In the genomic region with DNA sequence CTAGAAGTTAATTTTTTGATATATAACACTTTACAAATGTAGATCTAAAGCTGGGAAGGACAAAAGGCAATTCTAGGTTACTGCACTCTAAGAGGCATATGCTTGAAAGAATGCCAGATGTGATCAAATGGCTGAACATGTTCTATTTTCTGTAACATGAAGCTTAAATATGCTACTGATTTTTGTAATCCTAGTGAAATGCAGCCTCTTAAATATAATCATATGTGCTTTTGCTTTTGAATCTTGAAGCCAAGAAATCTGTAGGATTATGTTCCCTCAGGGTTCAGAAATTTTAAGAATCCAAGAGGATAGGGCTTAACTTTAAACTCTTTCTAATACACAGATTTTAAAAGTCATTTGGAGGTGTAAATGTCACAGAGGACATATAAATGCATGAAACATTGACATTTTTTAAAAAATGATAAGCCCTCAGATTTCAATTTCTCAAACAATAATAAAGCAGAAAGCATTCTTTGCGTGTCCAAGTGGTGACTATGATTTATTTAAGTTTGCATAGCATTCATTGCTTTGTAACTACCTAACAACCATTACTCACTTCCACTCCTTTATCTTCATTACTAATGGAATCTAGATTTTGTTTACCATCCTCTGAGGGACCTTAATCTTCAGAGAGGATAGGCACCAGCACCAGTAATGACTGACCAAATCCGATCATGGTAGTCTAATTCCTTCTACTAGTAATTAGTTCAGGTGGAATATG, we compare ENCODE assay signal across 10 cellular contexts.
A peak's percentile ranks its signal among the peaks of the same experiment; 100 is the strongest.
DNase-seq lines count a peak whose midpoint lies in the region; ATAC-seq and TF ChIP-seq lines count a peak whose summit lies in the region.
"Had no signal": no experiment of that assay in that cellular context is flagged by ENCODE, and none has a peak within 500 bp of the region (broad histone marks: within the 10 kb centered on the region; RNA-seq: fewer than 3 reads in every experiment).

No MANE protein-coding gene starts in this region.

- H3K4me1 Mint-ChIP-seq in nephron: peaks cover 33% of the 10 kb centered on the region

- H3K4me3 ChIP-seq in choroid plexus epithelial cell (ENCODE audit: low read depth, low read length): no peak overlapping the region
- H3K4me3 ChIP-seq: sigmoid colon had no signal

- peaks cover 4% of the 10 kb centered on the region for H3K9me3 Mint-ChIP-seq in nephron

- H3K27ac Mint-ChIP-seq in nephron: peak overlapping the region in 2 of 3 experiments; percentile 74 to 81

- H3K36me3 Mint-ChIP-seq in nephron (ENCODE audit: low read depth): peaks cover 13% of the 10 kb centered on the region

- TF ChIP-seq CTCF in choroid plexus epithelial cell (conservative IDR thresholded peaks at IDR 0.05; ENCODE audit: low read depth, low read length): no peak
- TF ChIP-seq CTCF in nephron (IDR thresholded peaks at IDR 0.05; ENCODE audit: unreplicated experiment in 3 of 3): no peak

- no peak overlapping the region for H3K4me3 Mint-ChIP-seq in nephron

- no peak for ATAC-seq in HG02571 (IDR thresholded peaks at IDR 0.05; ENCODE audit: unreplicated experiment)
- no peak for ATAC-seq in HG02610 (IDR thresholded peaks at IDR 0.05; ENCODE audit: unreplicated experiment)

- no peaks in the 10 kb centered on the region for H3K27me3 Mint-ChIP-seq in nephron (ENCODE audit: low read depth)

- DNase-seq in D341Med (ENCODE audit: low spot score): peak; percentile 30
- DNase-seq in NCI-H2171 (lab: John Stamatoyannopoulos, UW): peak; percentile 55
- peak; percentile 91 for DNase-seq in choroid plexus epithelial cell (ENCODE audit: low read depth)
- DNase-seq in stimulated activated CD4-positive, alpha-beta T cell treated with anti-CD3 and anti-CD28 coated beads, Interleukin-4, amount 100 ng/mL, for 4 hours: no peak
- DNase-seq in midbrain (lab: John Stamatoyannopoulos, UW): no peak
- DNase-seq: left ventricle myocardium superior, sigmoid colon had no signal

Comparison
In these comparisons a context has a peak if more than half of its experiments do, and no peak if none do; other contexts are left out.
1. DNase-seq: peak in D341Med (single experiment), NCI-H2171 (single experiment) and choroid plexus epithelial cell (single experiment); none in stimulated activated CD4-positive, alpha-beta T cell treated with anti-CD3 and anti-CD28 coated beads, Interleukin-4, amount 100 ng/mL, for 4 hours (0 of 2) and midbrain (single experiment).